Comparison of ENCODE assay signal across 13 cellular contexts in genomic region chr11:189843-190311, GRCh38. TPM values are rescaled to one million over a fixed set of nuclear protein-coding genes. Genes with fewer than 3 reads are reported as not detected.
DNase-seq lines count a peak whose midpoint lies in the region; ATAC-seq and TF ChIP-seq lines count a peak whose summit lies in the region.
"Not testable (repeated sequence)": the region's sequence is repeated elsewhere in the genome, so short reads cannot be mapped to it uniquely, and the experiment has no call there.
"Had no signal": no experiment of that assay in that cellular context is flagged by ENCODE, and none has a peak within 500 bp of the region (broad histone marks: within the 10 kb centered on the region; RNA-seq: fewer than 3 reads in every experiment).

No MANE protein-coding gene starts in this region.

- not testable (repeated sequence) for H3K9me2 ChIP-seq in Loucy (replicated peaks; ENCODE audit: low read depth, low read length)

- POLR2A ChIA-PET in activated CD8-positive, alpha-beta T cell treated with anti-CD3 and anti-CD28 coated beads for 36 hours (lab: Charles Lee), result not testable (repeated sequence)

- WGBS in lung, 2 donors, result 69 to 71% methylated on average over 6 to 10 of the region's 25 CpGs

- H3K27ac Mint-ChIP-seq in activated CD8-positive, alpha-beta T cell treated with anti-CD3 and anti-CD28 coated beads for 36 hours; chondrocyte (ENCODE audit: unreplicated experiment); stimulated activated memory B cell treated with anti-CD40 and anti-IgM and Interleukin-4, amounts not matched to agents 10 μg/mL and 1 μg/mL and 100 μg/mL, for 72 hours: not testable (repeated sequence)

- not testable (repeated sequence) for H3K9me3 ChIP-seq in Loucy (ENCODE audit: insufficient read depth, low read depth, low read length); lung (ENCODE audit: control insufficient read depth in 2 of 2, insufficient read depth in 1 of 2, low read length in 1 of 2)

- CTCF ChIA-PET in activated CD8-positive, alpha-beta T cell treated with anti-CD3 and anti-CD28 coated beads for 36 hours (lab: Charles Lee), result not testable (repeated sequence)

- H3K9ac ChIP-seq in Loucy (ENCODE audit: low read depth, low read length, poor library complexity, severe bottlenecking), result not testable (repeated sequence)

- not testable (repeated sequence) for H4K20me1 ChIP-seq in Loucy (ENCODE audit: insufficient read depth, low read length, poor library complexity, severe bottlenecking)

- not testable (repeated sequence) for H3K27ac ChIP-seq in lung (ENCODE audit: low read depth in 1 of 2, low read length in 1 of 2)

- not testable (repeated sequence) for H3F3A ChIP-seq in Loucy (ENCODE audit: low read depth)

- not testable (repeated sequence) for H3K4me3 Mint-ChIP-seq in activated CD8-positive, alpha-beta T cell treated with anti-CD3 and anti-CD28 coated beads for 36 hours; chondrocyte (ENCODE audit: unreplicated experiment); stimulated activated memory B cell treated with anti-CD40 and anti-IgM and Interleukin-4, amounts not matched to agents 10 μg/mL and 1 μg/mL and 100 μg/mL, for 72 hours

- not testable (repeated sequence) for H3K79me2 ChIP-seq in Loucy (ENCODE audit: insufficient read depth, low read length)

- H3K27me3 Mint-ChIP-seq in activated CD8-positive, alpha-beta T cell treated with anti-CD3 and anti-CD28 coated beads for 36 hours; chondrocyte (ENCODE audit: low read depth); stimulated activated memory B cell treated with anti-CD40 and anti-IgM and Interleukin-4, amounts not matched to agents 10 μg/mL and 1 μg/mL and 100 μg/mL, for 72 hours: not testable (repeated sequence)

- TF ChIP-seq CTCF in GM10266 (IDR thresholded peaks at IDR 0.05; ENCODE audit: control insufficient read depth, insufficient read depth, low read depth, missing control alignments) (peak; percentile 38), Loucy (conservative IDR thresholded peaks at IDR 0.05; ENCODE audit: low read length) (peak; percentile 44), chondrocyte (IDR thresholded peaks at IDR 0.05) (peak; percentile 58)
- peak; percentile 62 for TF ChIP-seq CTCF in activated CD8-positive, alpha-beta T cell treated with anti-CD3 and anti-CD28 coated beads for 36 hours (IDR thresholded peaks at IDR 0.05)
- TF ChIP-seq CTCF in lung (IDR thresholded peaks at IDR 0.05; ENCODE audit: control extremely low read depth, extremely low read depth), result not testable (repeated sequence)

- not testable (repeated sequence) for H3K4me3 ChIP-seq in Loucy (ENCODE audit: low read length, poor library complexity, severe bottlenecking); lung

- not testable (repeated sequence) for H3K27me3 ChIP-seq in Loucy (ENCODE audit: insufficient read depth, low read length, poor library complexity, severe bottlenecking); lung (ENCODE audit: control insufficient read depth, insufficient read depth)

- not testable (repeated sequence) for H3K4me2 ChIP-seq in Loucy (ENCODE audit: low read depth, low read length, poor library complexity, severe bottlenecking)

- H3K4me1 ChIP-seq in Loucy (ENCODE audit: insufficient read depth, low read length, poor library complexity, severe bottlenecking); lung (ENCODE audit: control insufficient read depth in 2 of 2, insufficient read depth in 2 of 2, low read length in 2 of 2): not testable (repeated sequence)

- H2AFZ ChIP-seq in Loucy (ENCODE audit: low read length), result not testable (repeated sequence)

- H3K4me1 Mint-ChIP-seq in activated CD8-positive, alpha-beta T cell treated with anti-CD3 and anti-CD28 coated beads for 36 hours (ENCODE audit: low read depth); chondrocyte (ENCODE audit: low read depth); stimulated activated memory B cell treated with anti-CD40 and anti-IgM and Interleukin-4, amounts not matched to agents 10 μg/mL and 1 μg/mL and 100 μg/mL, for 72 hours: not testable (repeated sequence)

- not testable (repeated sequence) for H3K36me3 Mint-ChIP-seq in activated CD8-positive, alpha-beta T cell treated with anti-CD3 and anti-CD28 coated beads for 36 hours (ENCODE audit: low read depth); chondrocyte (ENCODE audit: low read depth); stimulated activated memory B cell treated with anti-CD40 and anti-IgM and Interleukin-4, amounts not matched to agents 10 μg/mL and 1 μg/mL and 100 μg/mL, for 72 hours

- ATAC-seq in GM21360 (IDR thresholded peaks at IDR 0.05; ENCODE audit: unreplicated experiment) (peak; percentile 79), HG02973 (IDR thresholded peaks at IDR 0.05; ENCODE audit: unreplicated experiment) (peak; percentile 78), lung (ENCODE audit: insufficient read depth, low FRiP score) (peak; percentile 65)
- peak; percentile 90 for ATAC-seq in activated CD8-positive, alpha-beta T cell treated with anti-CD3 and anti-CD28 coated beads for 36 hours
- ATAC-seq in stimulated activated memory B cell treated with anti-CD40 and anti-IgM and Interleukin-4, amounts not matched to agents 10 μg/mL and 1 μg/mL and 100 μg/mL, for 72 hours, result peak; percentile 76

- not testable (repeated sequence) for H3K36me3 ChIP-seq in Loucy (ENCODE audit: insufficient read depth, low read length); lung (ENCODE audit: control insufficient read depth in 2 of 2, insufficient read depth in 2 of 2, low read length in 2 of 2)

- H3K9me3 Mint-ChIP-seq in activated CD8-positive, alpha-beta T cell treated with anti-CD3 and anti-CD28 coated beads for 36 hours; chondrocyte (ENCODE audit: low read depth); stimulated activated memory B cell treated with anti-CD40 and anti-IgM and Interleukin-4, amounts not matched to agents 10 μg/mL and 1 μg/mL and 100 μg/mL, for 72 hours: not testable (repeated sequence)

- not testable (repeated sequence) for DNase-seq in GM10266 (ENCODE audit: extremely low spot score); chondrocyte (ENCODE audit: low spot score)
- peak; percentile 67 for DNase-seq in activated CD8-positive, alpha-beta T cell treated with anti-CD3 and anti-CD28 coated beads for 36 hours
- peak; percentile 28 for DNase-seq in lung (ENCODE audit: low spot score)

- intact Hi-C loops in activated CD8-positive, alpha-beta T cell treated with anti-CD3 and anti-CD28 coated beads for 36 hours (cut with micrococcal nuclease), result not testable (repeated sequence)

RNA-seq across cellular contexts. Expression of gene SCGB1C1, which starts 3.0 kb away (rescaled TPM):
- not detected for total RNA-seq in activated CD8-positive, alpha-beta T cell treated with anti-CD3 and anti-CD28 coated beads for 36 hours
- total RNA-seq in chondrocyte (not detected in 3 replicates), lung (not detected)
- polyA plus RNA-seq in lung, result not detected
- total RNA-seq: osteoblast, urinary bladder had no signal
- polyA plus RNA-seq: BJ, IgD-negative memory B cell, keratinocyte, urinary bladder had no signal

RNA-seq across cellular contexts. Expression of gene BET1L, which starts 17.3 kb away (rescaled TPM):
- total RNA-seq in activated CD8-positive, alpha-beta T cell treated with anti-CD3 and anti-CD28 coated beads for 36 hours, result 10 to 100 TPM; 58.4 to 68.9 TPM
- total RNA-seq in chondrocyte, result 58.0 to 71.1 TPM (median 59.6 TPM) in 3 replicates
- total RNA-seq in lung, result 10 to 100 TPM; 29.7 to 58.7 TPM
- polyA plus RNA-seq in lung, result 10 to 100 TPM; 30.1 to 49.9 TPM

RNA-seq across cellular contexts. Expression of gene RIC8A, which starts 17.6 kb away (rescaled TPM):
- 100 to 1,000 TPM in 1 of 2 experiments, 10 to 100 TPM in 1; 96.5 to 108 TPM for total RNA-seq in activated CD8-positive, alpha-beta T cell treated with anti-CD3 and anti-CD28 coated beads for 36 hours
- 107 to 130 TPM (median 124 TPM) in 3 replicates for total RNA-seq in chondrocyte
- total RNA-seq in lung, result 100 to 1,000 TPM; 104 to 122 TPM
- 10 to 100 TPM; 52.1 to 83.2 TPM for polyA plus RNA-seq in lung

RNA-seq across cellular contexts. Expression of gene SIRT3, which starts 46.3 kb away (rescaled TPM):
- 10 to 100 TPM; 27.7 to 32.1 TPM for total RNA-seq in activated CD8-positive, alpha-beta T cell treated with anti-CD3 and anti-CD28 coated beads for 36 hours
- 14.5 to 20.9 TPM (median 18.5 TPM) in 3 replicates for total RNA-seq in chondrocyte
- total RNA-seq in lung, result 10 to 100 TPM; 16.0 to 21.2 TPM
- polyA plus RNA-seq in lung, result 10 to 100 TPM; 14.6 to 16.9 TPM

RNA-seq across cellular contexts. Expression of gene PSMD13, which starts 46.9 kb away (rescaled TPM):
- total RNA-seq in activated CD8-positive, alpha-beta T cell treated with anti-CD3 and anti-CD28 coated beads for 36 hours, result 100 to 1,000 TPM; 220 to 228 TPM
- total RNA-seq in chondrocyte (103 to 122 TPM (median 104 TPM) in 3 replicates), lung (100 to 1,000 TPM in 1 of 2 donors, 10 to 100 TPM in 1; 75.2 to 131 TPM)
- polyA plus RNA-seq in lung, result 100 to 1,000 TPM; 158 to 184 TPM
